In the genomic region with DNA sequence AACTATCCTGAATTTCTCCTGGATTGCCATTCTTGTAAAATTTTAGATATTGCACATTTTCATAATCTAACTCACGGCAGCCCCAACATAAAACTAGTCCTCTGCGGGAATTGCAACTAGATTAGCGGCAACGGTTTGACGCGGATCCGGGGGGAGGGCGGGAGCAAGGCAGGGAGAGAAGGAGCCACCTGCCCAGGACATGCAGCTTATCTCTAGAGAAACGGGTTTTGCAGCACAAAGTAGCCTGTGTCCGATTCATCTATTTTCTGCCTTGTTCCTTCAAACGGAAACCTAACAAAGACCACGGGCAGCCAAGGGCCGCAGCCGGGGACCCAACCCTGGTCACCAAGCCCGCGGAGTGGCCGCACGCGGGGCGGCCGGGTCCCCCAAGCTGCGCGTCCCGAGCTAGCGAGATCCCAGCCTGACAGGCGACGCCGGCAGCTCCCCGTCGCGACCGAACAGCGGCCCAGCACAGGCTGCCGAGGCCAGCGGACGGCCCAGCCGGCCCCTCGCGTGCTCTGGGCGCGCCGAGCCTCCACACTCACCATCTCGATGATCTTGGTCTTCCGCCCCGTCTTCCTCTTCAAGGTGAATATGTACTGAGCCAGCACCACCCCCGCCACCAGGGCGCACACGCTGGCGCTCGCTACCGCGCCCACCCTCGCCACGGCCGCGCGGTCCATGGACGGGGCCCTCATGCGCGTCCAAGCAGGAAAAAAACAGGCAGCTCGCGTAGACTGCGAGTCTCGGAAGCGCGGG, we compare ENCODE assay signal across 1 cellular context.
TF ChIP-seq lines count a peak whose summit lies in the region.

TSS of gene NT5C3A (minus strand) at position 754 of the 759 bp plus-strand sequence. CDS start at position 683, 71 bp downstream.

TF ChIP-seq in K562, 482 proteins besides CTCF, POLR2A, EP300 and RAD21 (continued from another document):
- no peak for TF ChIP-seq BCLAF1 (IDR thresholded peaks at IDR 0.05; ENCODE audit: borderline replicate concordance in 1 of 2, control insufficient read depth in 1 of 2, low read depth in 2 of 2, low read length in 1 of 2)
- peak; percentile 76 for TF ChIP-seq SAP30 (IDR thresholded peaks at IDR 0.05; ENCODE audit: borderline replicate concordance, insufficient read depth, low read depth, low read length, poor library complexity, severe bottlenecking)
- TF ChIP-seq RBBP5 (IDR thresholded peaks at IDR 0.05; ENCODE audit: borderline replicate concordance, insufficient read depth, low read length, poor library complexity, severe bottlenecking), result peak; percentile 93
- no peak for TF ChIP-seq CC2D1A (IDR thresholded peaks at IDR 0.05)
- 0 out of 2 replicates have a peak, but pooled peaks have one; percentile 22 for TF ChIP-seq ZNF282 (CRISPR knock-in tag; IDR thresholded peaks at IDR 0.05)
- 0 out of 2 replicates have a peak, but pooled peaks have one; percentile 44 for TF ChIP-seq GTF2A2 (tag; IDR thresholded peaks at IDR 0.05)
- 0 out of 2 replicates have a peak, but pooled peaks have one; percentile 26 for TF ChIP-seq CBFB (CRISPR knock-in tag; IDR thresholded peaks at IDR 0.05)
- no peak for TF ChIP-seq ZNF668 (CRISPR knock-in tag; IDR thresholded peaks at IDR 0.05)
- TF ChIP-seq PCBP1 (IDR thresholded peaks at IDR 0.05; ENCODE audit: low read depth, low read length, poor library complexity, severe bottlenecking), result peak; percentile 22
- peak; percentile 24 for TF ChIP-seq TAF1 (IDR thresholded peaks at IDR 0.05; ENCODE audit: control insufficient read depth, extremely low read depth, insufficient read depth, low read length, severe bottlenecking)
- TF ChIP-seq ZEB2 (IDR thresholded peaks at IDR 0.05), result no peak
- 0 out of 2 replicates have a peak, but pooled peaks have one; percentile 7 for TF ChIP-seq ZNF121 (CRISPR knock-in tag; conservative IDR thresholded peaks at IDR 0.05)
- TF ChIP-seq FOSL1 (tag; conservative IDR thresholded peaks at IDR 0.05), result 0 out of 2 replicates have a peak, but pooled peaks have one; percentile 30
- TF ChIP-seq PTTG1 (tag; IDR thresholded peaks at IDR 0.05; ENCODE audit: low read depth), result no peak
- peak; percentile 68; the same call in 1 of the 2 replicates for TF ChIP-seq NR2C2 (CRISPR knock-in tag; IDR thresholded peaks at IDR 0.05)
- no peak; the same call in 1 of the 2 replicates for TF ChIP-seq NR2C2 (tag; IDR thresholded peaks at IDR 0.05)
- peak; percentile 62 for TF ChIP-seq HMGN3 (IDR thresholded peaks at IDR 0.05; ENCODE audit: borderline replicate concordance, extremely low read depth, insufficient read length, low read depth, low read length)
- no peak for TF ChIP-seq CREB5 (CRISPR knock-in tag; IDR thresholded peaks at IDR 0.05)
- no peak for TF ChIP-seq ZNF253 (CRISPR knock-in tag; conservative IDR thresholded peaks at IDR 0.05)
- TF ChIP-seq LEF1 (IDR thresholded peaks at IDR 0.05), result no peak
- peak; percentile 98 for TF ChIP-seq ZSCAN29 (IDR thresholded peaks at IDR 0.05)
- TF ChIP-seq, protein P1, sequence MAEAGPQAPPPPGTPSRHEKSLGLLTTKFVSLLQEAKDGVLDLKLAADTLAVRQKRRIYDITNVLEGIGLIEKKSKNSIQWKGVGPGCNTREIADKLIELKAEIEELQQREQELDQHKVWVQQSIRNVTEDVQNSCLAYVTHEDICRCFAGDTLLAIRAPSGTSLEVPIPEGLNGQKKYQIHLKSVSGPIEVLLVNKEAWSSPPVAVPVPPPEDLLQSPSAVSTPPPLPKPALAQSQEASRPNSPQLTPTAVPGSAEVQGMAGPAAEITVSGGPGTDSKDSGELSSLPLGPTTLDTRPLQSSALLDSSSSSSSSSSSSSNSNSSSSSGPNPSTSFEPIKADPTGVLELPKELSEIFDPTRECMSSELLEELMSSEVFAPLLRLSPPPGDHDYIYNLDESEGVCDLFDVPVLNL (CRISPR knock-in tag; IDR thresholded peaks at IDR 0.05; ENCODE audit: low read depth), result peak; percentile 17; the same call in 1 of the 2 replicates
- TF ChIP-seq ZNF644 (tag; IDR thresholded peaks at IDR 0.05; ENCODE audit: low read depth), result no peak
- no peak for TF ChIP-seq MCM3 (IDR thresholded peaks at IDR 0.05)
- TF ChIP-seq CHD2 (IDR thresholded peaks at IDR 0.05; ENCODE audit: low read depth, low read length), result peak; percentile 71; the same call in 1 of the 2 replicates
- TF ChIP-seq KLF1 (tag; IDR thresholded peaks at IDR 0.05), result no peak
- TF ChIP-seq, protein P2, sequence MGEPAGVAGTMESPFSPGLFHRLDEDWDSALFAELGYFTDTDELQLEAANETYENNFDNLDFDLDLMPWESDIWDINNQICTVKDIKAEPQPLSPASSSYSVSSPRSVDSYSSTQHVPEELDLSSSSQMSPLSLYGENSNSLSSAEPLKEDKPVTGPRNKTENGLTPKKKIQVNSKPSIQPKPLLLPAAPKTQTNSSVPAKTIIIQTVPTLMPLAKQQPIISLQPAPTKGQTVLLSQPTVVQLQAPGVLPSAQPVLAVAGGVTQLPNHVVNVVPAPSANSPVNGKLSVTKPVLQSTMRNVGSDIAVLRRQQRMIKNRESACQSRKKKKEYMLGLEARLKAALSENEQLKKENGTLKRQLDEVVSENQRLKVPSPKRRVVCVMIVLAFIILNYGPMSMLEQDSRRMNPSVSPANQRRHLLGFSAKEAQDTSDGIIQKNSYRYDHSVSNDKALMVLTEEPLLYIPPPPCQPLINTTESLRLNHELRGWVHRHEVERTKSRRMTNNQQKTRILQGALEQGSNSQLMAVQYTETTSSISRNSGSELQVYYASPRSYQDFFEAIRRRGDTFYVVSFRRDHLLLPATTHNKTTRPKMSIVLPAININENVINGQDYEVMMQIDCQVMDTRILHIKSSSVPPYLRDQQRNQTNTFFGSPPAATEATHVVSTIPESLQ (CRISPR knock-in tag; IDR thresholded peaks at IDR 0.05), result peak; percentile 82; the same call in 1 of the 2 replicates
- peak; percentile 59; the same call in 1 of the 2 replicates for TF ChIP-seq MYC (IDR thresholded peaks at IDR 0.05; ENCODE audit: low read depth, low read length)
- no peak for TF ChIP-seq MYC (CRISPR knock-in tag; IDR thresholded peaks at IDR 0.05; ENCODE audit: borderline replicate concordance, low read depth)
- no peak for TF ChIP-seq ZBTB40 (IDR thresholded peaks at IDR 0.05)
- no peak for TF ChIP-seq ZBTB40 (CRISPR knock-in tag; IDR thresholded peaks at IDR 0.05)
- TF ChIP-seq, protein P3, sequence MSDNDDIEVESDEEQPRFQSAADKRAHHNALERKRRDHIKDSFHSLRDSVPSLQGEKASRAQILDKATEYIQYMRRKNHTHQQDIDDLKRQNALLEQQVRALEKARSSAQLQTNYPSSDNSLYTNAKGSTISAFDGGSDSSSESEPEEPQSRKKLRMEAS (CRISPR knock-in tag; IDR thresholded peaks at IDR 0.05), result peak; percentile 58; the same call in 1 of the 2 replicates
- TF ChIP-seq, protein P4, sequence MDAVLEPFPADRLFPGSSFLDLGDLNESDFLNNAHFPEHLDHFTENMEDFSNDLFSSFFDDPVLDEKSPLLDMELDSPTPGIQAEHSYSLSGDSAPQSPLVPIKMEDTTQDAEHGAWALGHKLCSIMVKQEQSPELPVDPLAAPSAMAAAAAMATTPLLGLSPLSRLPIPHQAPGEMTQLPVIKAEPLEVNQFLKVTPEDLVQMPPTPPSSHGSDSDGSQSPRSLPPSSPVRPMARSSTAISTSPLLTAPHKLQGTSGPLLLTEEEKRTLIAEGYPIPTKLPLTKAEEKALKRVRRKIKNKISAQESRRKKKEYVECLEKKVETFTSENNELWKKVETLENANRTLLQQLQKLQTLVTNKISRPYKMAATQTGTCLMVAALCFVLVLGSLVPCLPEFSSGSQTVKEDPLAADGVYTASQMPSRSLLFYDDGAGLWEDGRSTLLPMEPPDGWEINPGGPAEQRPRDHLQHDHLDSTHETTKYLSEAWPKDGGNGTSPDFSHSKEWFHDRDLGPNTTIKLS (IDR thresholded peaks at IDR 0.05; ENCODE audit: borderline replicate concordance, low read depth), result peak; percentile 14; the same call in 1 of the 2 replicates
- TF ChIP-seq RBM14 (IDR thresholded peaks at IDR 0.05; ENCODE audit: borderline replicate concordance, insufficient read depth, low read depth, low read length), result 0 out of 2 replicates have a peak, but pooled peaks have one; percentile 34
